In genomic region chr21:13979608-13980007, GRCh38 we compare ENCODE assay signal across 8 cellular contexts.
DNase-seq lines count a peak whose midpoint lies in the region; ATAC-seq, FAIRE-seq and TF ChIP-seq lines count a peak whose summit lies in the region.
"Not testable (repeated sequence)": the region's sequence is repeated elsewhere in the genome, so short reads cannot be mapped to it uniquely, and the experiment has no call there.

No MANE protein-coding gene starts in this region.

- CTCF ChIA-PET in A549 (lab: Yijun Ruan, JAX); activated CD4-positive, alpha-beta T cell treated with anti-CD3 and anti-CD28 coated beads, Interleukin-2, amount 10 ng/mL, durations not matched to agents 7 days and 5 days (lab: Charles Lee): not testable (repeated sequence)

- H3K9ac ChIP-seq in kidney (ENCODE audit: low read length in 2 of 2); rectal smooth muscle tissue (ENCODE audit: low read length): not testable (repeated sequence)

- not testable (repeated sequence) for TF ChIP-seq CTCF in A549 (IDR thresholded peaks at IDR 0.05); GM23338 (conservative IDR thresholded peaks at IDR 0.05; ENCODE audit: low read depth in 2 of 2); breast epithelium (IDR thresholded peaks at IDR 0.05); kidney (IDR thresholded peaks at IDR 0.05; ENCODE audit: borderline replicate concordance, extremely low read depth, insufficient read depth)

- not testable (repeated sequence) for H3K36me3 ChIP-seq in GM23338 (ENCODE audit: insufficient read depth); breast epithelium; kidney (ENCODE audit: control insufficient read depth in 1 of 2, insufficient read depth in 2 of 2, low read length in 2 of 2); rectal smooth muscle tissue (ENCODE audit: control insufficient read depth, insufficient read depth, low read length)

- 6% methylated on average over 10 of the region's 26 CpGs for WGBS in A549 (ENCODE audit: missing lambda C conversion rate)

- ATAC-seq in A549 (peak; percentile 56 to 61), GM18508 (IDR thresholded peaks at IDR 0.05; ENCODE audit: insufficient read depth, unreplicated experiment) (peak; percentile 13), HG03565 (IDR thresholded peaks at IDR 0.05; ENCODE audit: unreplicated experiment) (peak; percentile 7)
- not testable (repeated sequence) for ATAC-seq in GM23338

- H3K4me3 ChIP-seq in A549 (peak overlapping the region; percentile 59), GM23338 (peak overlapping the region; percentile 39; the same call in 1 of the 2 replicates), breast epithelium (peak overlapping the region; percentile 4 to 61 (median 56)), rectal smooth muscle tissue (ENCODE audit: low read length) (peak overlapping the region; percentile 65)
- not testable (repeated sequence) for H3K4me3 ChIP-seq in kidney (ENCODE audit: low read length in 2 of 2)

- H3K9me2 ChIP-seq in GM23338 (ENCODE audit: insufficient read depth): not testable (repeated sequence)

- TF ChIP-seq RAD21 in A549 (conservative IDR thresholded peaks at IDR 0.05 in 1 of 2, IDR thresholded peaks at IDR 0.05 in 1 of 2): not testable (repeated sequence)

- H3K79me2 ChIP-seq in GM23338 (replicated peaks; ENCODE audit: insufficient read depth): not testable (repeated sequence)

- H4K20me1 ChIP-seq in GM23338 (replicated peaks; ENCODE audit: insufficient read depth): not testable (repeated sequence)

- not testable (repeated sequence) for H3K27ac Mint-ChIP-seq in GM23338
- H3K27ac Mint-ChIP-seq in activated CD4-positive, alpha-beta T cell treated with anti-CD3 and anti-CD28 coated beads, Interleukin-2, amount 10 ng/mL, durations not matched to agents 7 days and 5 days: peak overlapping the region; percentile 81

- POLR2A ChIA-PET in A549 (lab: Yijun Ruan, JAX); activated CD4-positive, alpha-beta T cell treated with anti-CD3 and anti-CD28 coated beads, Interleukin-2, amount 10 ng/mL, durations not matched to agents 7 days and 5 days (lab: Charles Lee): not testable (repeated sequence)

- not testable (repeated sequence) for H3K36me3 Mint-ChIP-seq in GM23338 (ENCODE audit: low read depth); activated CD4-positive, alpha-beta T cell treated with anti-CD3 and anti-CD28 coated beads, Interleukin-2, amount 10 ng/mL, durations not matched to agents 7 days and 5 days (ENCODE audit: low read depth)

- not testable (repeated sequence) for H3K4me1 ChIP-seq in A549; GM23338 (ENCODE audit: insufficient read depth); breast epithelium; kidney (ENCODE audit: control insufficient read depth in 1 of 2, insufficient read depth in 1 of 2, low read depth in 1 of 2, low read length in 2 of 2); rectal smooth muscle tissue (ENCODE audit: control insufficient read depth, insufficient read depth, low read length)

- intact Hi-C loops in breast epithelium (cut with DNase I; ENCODE audit: low total_unique reads); kidney (cut with DNase I): not testable (repeated sequence)

- not testable (repeated sequence) for H2AFZ ChIP-seq in GM23338

- not testable (repeated sequence) for FAIRE-seq in A549 (lab: Jason Lieb, UNC); kidney (lab: Jason Lieb, UNC)

- DNase-seq in A549 (ENCODE audit: low read depth in 1 of 2, low spot score in 1 of 2): peak in 1 of 2 experiments; percentile 1
- not testable (repeated sequence) for DNase-seq in GM23338 (ENCODE audit: low spot score); activated CD4-positive, alpha-beta T cell treated with anti-CD3 and anti-CD28 coated beads, Interleukin-2, amount 10 ng/mL, durations not matched to agents 7 days and 5 days; breast epithelium (ENCODE audit: low spot score in 2 of 2)
- DNase-seq in kidney: peak; percentile 67

- H3K27ac ChIP-seq in A549 (peak overlapping the region; percentile 69 to 83), breast epithelium (peak overlapping the region; percentile 33 to 40)
- H3K27ac ChIP-seq in GM23338 (ENCODE audit: low read depth); kidney (ENCODE audit: low read depth in 2 of 2, low read length in 2 of 2); rectal smooth muscle tissue (ENCODE audit: low read depth, low read length): not testable (repeated sequence)

- H3F3A ChIP-seq in GM23338 (replicated peaks; ENCODE audit: low read depth): not testable (repeated sequence)

- not testable (repeated sequence) for H3K27me3 ChIP-seq in GM23338 (ENCODE audit: insufficient read depth); breast epithelium; rectal smooth muscle tissue (ENCODE audit: control insufficient read depth, insufficient read depth, low read length)

- H3K4me3 Mint-ChIP-seq in GM23338: peak overlapping the region; percentile 65; the same call in 2 of the 3 replicates
- peak overlapping the region; percentile 84 for H3K4me3 Mint-ChIP-seq in activated CD4-positive, alpha-beta T cell treated with anti-CD3 and anti-CD28 coated beads, Interleukin-2, amount 10 ng/mL, durations not matched to agents 7 days and 5 days

- TF ChIP-seq EP300 in A549 (IDR thresholded peaks at IDR 0.05): not testable (repeated sequence)

- not testable (repeated sequence) for H3K27me3 Mint-ChIP-seq in GM23338 (ENCODE audit: insufficient read depth, low read depth, poor library complexity); activated CD4-positive, alpha-beta T cell treated with anti-CD3 and anti-CD28 coated beads, Interleukin-2, amount 10 ng/mL, durations not matched to agents 7 days and 5 days

- not testable (repeated sequence) for TF ChIP-seq POLR2A in A549 (IDR thresholded peaks at IDR 0.05; ENCODE audit: low read length); breast epithelium (IDR thresholded peaks at IDR 0.05)

- H3K9me3 Mint-ChIP-seq in GM23338; activated CD4-positive, alpha-beta T cell treated with anti-CD3 and anti-CD28 coated beads, Interleukin-2, amount 10 ng/mL, durations not matched to agents 7 days and 5 days: not testable (repeated sequence)

- H3K9me3 ChIP-seq in A549; breast epithelium; kidney (ENCODE audit: control insufficient read depth in 1 of 2, low read length in 2 of 2): not testable (repeated sequence)

- H3K4me2 ChIP-seq in A549: peak overlapping the region; percentile 72
- H3K4me2 ChIP-seq in GM23338: peak overlapping the region; percentile 69

- H3K4me1 Mint-ChIP-seq in GM23338; activated CD4-positive, alpha-beta T cell treated with anti-CD3 and anti-CD28 coated beads, Interleukin-2, amount 10 ng/mL, durations not matched to agents 7 days and 5 days: not testable (repeated sequence)
